8 cellular contexts compared by ENCODE assay signal in the genomic region with DNA sequence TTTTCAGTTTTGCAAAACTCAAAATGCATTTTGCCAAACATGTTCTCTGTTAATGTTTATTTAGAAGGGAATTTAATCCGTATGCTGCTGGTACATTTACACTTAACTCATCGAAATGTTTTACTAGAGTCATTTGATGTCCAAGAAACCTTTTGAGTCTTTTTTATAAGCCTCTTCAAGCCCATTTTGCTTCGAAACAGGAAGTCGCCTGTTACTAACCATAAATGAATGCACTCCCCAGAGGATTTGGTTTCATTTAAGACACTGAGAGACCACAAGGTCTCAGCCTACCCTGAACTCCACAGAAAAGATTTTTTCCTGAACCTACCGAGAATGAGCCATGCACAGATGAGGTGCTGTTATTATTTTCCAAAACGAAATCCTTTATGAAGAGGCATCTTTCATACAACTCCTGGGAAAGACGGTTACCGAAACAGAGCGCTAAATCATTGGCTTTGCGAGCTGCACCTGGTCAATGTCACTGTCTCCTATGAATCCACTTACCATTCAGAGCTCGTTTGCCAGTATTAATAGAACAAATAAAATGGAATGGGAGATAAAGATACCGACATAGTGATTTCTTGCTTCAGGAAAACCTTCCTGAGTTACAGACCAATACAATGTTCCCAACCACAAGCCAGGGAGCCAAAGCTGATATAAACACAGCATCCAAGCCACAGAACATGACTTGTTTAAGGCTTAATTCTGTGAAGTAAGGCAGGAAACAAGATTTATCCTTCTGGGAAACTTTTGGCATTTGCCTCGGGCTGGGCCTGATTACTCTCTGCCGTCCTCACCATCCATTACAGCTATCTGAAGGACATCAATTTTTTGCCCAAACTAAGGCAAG.
A peak's percentile ranks its signal among the peaks of the same experiment; 100 is the strongest.
DNase-seq lines count a peak whose midpoint lies in the region; ATAC-seq, FAIRE-seq and TF ChIP-seq lines count a peak whose summit lies in the region.

No MANE protein-coding gene starts in this region.

- peak; percentile 95 for ATAC-seq in GM19372 (IDR thresholded peaks at IDR 0.05; ENCODE audit: low read depth, unreplicated experiment)
- peak; percentile 58 for ATAC-seq in HG03280 (IDR thresholded peaks at IDR 0.05; ENCODE audit: unreplicated experiment)
- ATAC-seq in CD4-positive, alpha-beta T cell (ENCODE audit: poor library complexity), result no peak

- peak overlapping the region; percentile 64 for H3K27ac ChIP-seq in VCaP
- H3K27ac ChIP-seq in muscle layer of duodenum (ENCODE audit: low read length), result peak overlapping the region; percentile 78
- H3K27ac ChIP-seq in CD4-positive, alpha-beta T cell (ENCODE audit: low read depth, low read length), result no peak overlapping the region

- peak overlapping the region; percentile 3 to 19 for H3K4me3 ChIP-seq in muscle layer of duodenum (ENCODE audit: low read depth in 1 of 2, low read length in 2 of 2)

- H3K9me3 Mint-ChIP-seq in CD4-positive, alpha-beta T cell, result peaks cover 2% of the 10 kb centered on the region

- peaks cover 0 to 31% of the 10 kb centered on the region in 2 donors for H3K4me1 ChIP-seq in muscle layer of duodenum (ENCODE audit: control insufficient read depth in 1 of 2, insufficient read depth in 2 of 2, low read length in 2 of 2)

- DNase-seq in frontal cortex (ENCODE audit: low spot score in 2 of 2) (no peak), iPS-NIHi11 (ENCODE audit: low spot score) (no peak)
- no peak for DNase-seq in CD4-positive, alpha-beta T cell
- no peak for DNase-seq in stimulated activated CD4-positive, alpha-beta T cell treated with anti-CD3 and anti-CD28 coated beads, Interleukin-12 subunit alpha, Interleukin-12 subunit beta, amount 100 ng/mL, for 4 hours

- H3K36me3 Mint-ChIP-seq in CD4-positive, alpha-beta T cell (ENCODE audit: low read depth), result no peaks in the 10 kb centered on the region

- FAIRE-seq in frontal cortex (lab: Jason Lieb, UNC), result no peak

- CTCF ChIA-PET in CD4-positive, alpha-beta T cell (lab: Charles Lee), result no interaction called here

- no peaks in the 10 kb centered on the region for H3K9me3 ChIP-seq in muscle layer of duodenum (ENCODE audit: control insufficient read depth in 1 of 2, low read length in 2 of 2)
- no peaks in the 10 kb centered on the region for H3K9me3 ChIP-seq in CD4-positive, alpha-beta T cell (ENCODE audit: control insufficient read depth, low read length)

- no peak overlapping the region for H3K27ac Mint-ChIP-seq in CD4-positive, alpha-beta T cell

- no peaks in the 10 kb centered on the region for H3K27me3 ChIP-seq in muscle layer of duodenum (ENCODE audit: low read depth, low read length)
- no peaks in the 10 kb centered on the region for H3K27me3 ChIP-seq in CD4-positive, alpha-beta T cell (ENCODE audit: control insufficient read depth, insufficient read depth, low read length)

- no peaks in the 10 kb centered on the region for H3K27me3 Mint-ChIP-seq in CD4-positive, alpha-beta T cell

- POLR2A ChIA-PET in CD4-positive, alpha-beta T cell (lab: Charles Lee), result no interaction called here

- no peaks in the 10 kb centered on the region for H3K4me1 Mint-ChIP-seq in CD4-positive, alpha-beta T cell (ENCODE audit: low read depth)

- H3K4me3 Mint-ChIP-seq in CD4-positive, alpha-beta T cell, result no peak overlapping the region

- H3K36me3 ChIP-seq in muscle layer of duodenum (ENCODE audit: control insufficient read depth in 1 of 2, insufficient read depth in 2 of 2, low read length in 2 of 2), result no peaks in the 10 kb centered on the region

- intact Hi-C loops in CD4-positive, alpha-beta T cell (cut with DNase I, micrococcal nuclease), result no loop called here

- TF ChIP-seq CTCF in VCaP (conservative IDR thresholded peaks at IDR 0.05), result no peak
- no peak for TF ChIP-seq CTCF in CD4-positive, alpha-beta T cell (IDR thresholded peaks at IDR 0.05)
